ENCODE assay signal across 22 cellular contexts in the genomic region with DNA sequence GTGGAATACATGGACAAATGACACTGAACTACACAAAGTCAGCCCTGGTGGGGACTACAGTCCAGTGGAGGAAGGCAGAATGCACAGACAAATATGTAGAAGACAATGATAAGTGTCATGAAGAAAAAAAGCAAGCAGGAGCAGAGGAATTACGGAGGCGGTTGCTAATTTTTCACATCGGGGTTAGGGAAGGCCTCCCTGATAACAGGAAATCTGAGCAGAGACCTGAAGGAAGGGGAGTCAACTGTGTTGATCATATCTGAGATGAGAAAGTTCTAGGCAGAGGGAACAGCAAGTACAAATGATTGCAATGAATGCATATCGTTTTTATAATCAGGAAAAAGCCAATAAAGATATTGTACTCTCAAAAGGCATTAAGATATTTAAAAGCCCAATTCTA. TPM values are rescaled to one million over a fixed set of nuclear protein-coding genes. Genes with fewer than 3 reads are reported as not detected.
DNase-seq lines count a peak whose midpoint lies in the region; ATAC-seq, FAIRE-seq and TF ChIP-seq lines count a peak whose summit lies in the region.
"Had no signal": no experiment of that assay in that cellular context is flagged by ENCODE, and none has a peak within 500 bp of the region (broad histone marks: within the 10 kb centered on the region; RNA-seq: fewer than 3 reads in every experiment).

No MANE protein-coding gene starts in this region.

- H3K4me1 ChIP-seq in endothelial cell of umbilical vein (ENCODE audit: control insufficient read depth, extremely low read depth, insufficient read depth, low read length): peaks cover 6% of the 10 kb centered on the region
- peaks cover 9% of the 10 kb centered on the region for H3K4me1 ChIP-seq in upper lobe of right lung

- H3K36me3 ChIP-seq in endothelial cell of umbilical vein (ENCODE audit: control insufficient read depth in 2 of 2, extremely low read depth in 1 of 2, insufficient read depth in 2 of 2, low read length in 2 of 2) (no peaks in the 10 kb centered on the region), upper lobe of right lung (no peaks in the 10 kb centered on the region)

- H3K9me3 ChIP-seq in endothelial cell of umbilical vein (replicated peaks; ENCODE audit: control insufficient read depth, insufficient read depth, low read length) (no peaks in the 10 kb centered on the region), upper lobe of right lung (no peaks in the 10 kb centered on the region)

- H3K27me3 ChIP-seq in endothelial cell of umbilical vein (ENCODE audit: control insufficient read depth in 2 of 2, insufficient read depth in 2 of 2, low read length in 2 of 2) (no peaks in the 10 kb centered on the region), upper lobe of right lung (no peaks in the 10 kb centered on the region)

- H3K9ac ChIP-seq in endothelial cell of umbilical vein (replicated peaks; ENCODE audit: extremely low read depth, insufficient read depth, low read length): no peak overlapping the region

- no peaks in the 10 kb centered on the region for H3K9me1 ChIP-seq in endothelial cell of umbilical vein (replicated peaks; ENCODE audit: control insufficient read depth, extremely low read depth, insufficient read depth, low read length)

- H3K4me1 Mint-ChIP-seq in WTC11: peaks cover 39% of the 10 kb centered on the region
- peaks cover 21% of the 10 kb centered on the region for H3K4me1 Mint-ChIP-seq in progenitor cell of endocrine pancreas (ENCODE audit: low read depth)
- H3K4me1 Mint-ChIP-seq in natural killer cell treated with Interleukin-12 subunit alpha and Interleukin-12 subunit beta and Interleukin-15 and Interleukin-18, amount 100 ng/mL, for 72 hours (ENCODE audit: low read depth in 2 of 2): peaks cover 0 to 2% of the 10 kb centered on the region in 2 donors

- H3K4me3 Mint-ChIP-seq in WTC11 (no peak overlapping the region), progenitor cell of endocrine pancreas (ENCODE audit: low read depth) (no peak overlapping the region)
- H3K4me3 Mint-ChIP-seq in natural killer cell treated with Interleukin-12 subunit alpha and Interleukin-12 subunit beta and Interleukin-15 and Interleukin-18, amount 100 ng/mL, for 72 hours: no peak overlapping the region
- H3K4me3 Mint-ChIP-seq: CD14-positive monocyte; CD4-positive, alpha-beta memory T cell; HFFc6 had no signal

- no peak for FAIRE-seq in endothelial cell of umbilical vein (lab: Jason Lieb, UNC)
- FAIRE-seq: A204.1, GM12892, GM18507 had no signal

- TF ChIP-seq CTCF in WTC11 (IDR thresholded peaks at IDR 0.05) (no peak), endothelial cell of umbilical vein (IDR thresholded peaks at IDR 0.05; ENCODE audit: extremely low read depth in 1 of 2, insufficient read depth in 1 of 2, low read depth in 1 of 2, low read length in 2 of 2) (no peak), progenitor cell of endocrine pancreas (IDR thresholded peaks at IDR 0.05; ENCODE audit: unreplicated experiment) (no peak), upper lobe of right lung (IDR thresholded peaks at IDR 0.05) (no peak)

- peaks cover 8% of the 10 kb centered on the region for H3K9me3 Mint-ChIP-seq in WTC11
- H3K9me3 Mint-ChIP-seq in progenitor cell of endocrine pancreas (ENCODE audit: low read depth): no peaks in the 10 kb centered on the region
- H3K9me3 Mint-ChIP-seq in natural killer cell treated with Interleukin-12 subunit alpha and Interleukin-12 subunit beta and Interleukin-15 and Interleukin-18, amount 100 ng/mL, for 72 hours: no peaks in the 10 kb centered on the region
- H3K9me3 Mint-ChIP-seq: CD4-positive, alpha-beta memory T cell; HFFc6 had no signal

- H3K4me3 ChIP-seq in endothelial cell of umbilical vein (replicated peaks in 1 of 3; ENCODE audit: insufficient read depth in 1 of 3, low read depth in 1 of 3, low read length in 3 of 3) (no peak overlapping the region), upper lobe of right lung (no peak overlapping the region)

- H3K27me3 Mint-ChIP-seq in WTC11 (ENCODE audit: low read depth) (no peaks in the 10 kb centered on the region), progenitor cell of endocrine pancreas (no peaks in the 10 kb centered on the region)
- peaks cover 15 to 42% of the 10 kb centered on the region in 2 donors for H3K27me3 Mint-ChIP-seq in natural killer cell treated with Interleukin-12 subunit alpha and Interleukin-12 subunit beta and Interleukin-15 and Interleukin-18, amount 100 ng/mL, for 72 hours

- H3K4me2 ChIP-seq in endothelial cell of umbilical vein (ENCODE audit: insufficient read depth, low read length): no peak overlapping the region

- no peak for TF ChIP-seq POLR2A in endothelial cell of umbilical vein (IDR thresholded peaks at IDR 0.05; ENCODE audit: low read depth, low read length)

- ATAC-seq in WTC11: no peak
- ATAC-seq in upper lobe of right lung: no peak
- no peak for ATAC-seq in GM19351 (IDR thresholded peaks at IDR 0.05; ENCODE audit: unreplicated experiment)
- no peak for ATAC-seq in natural killer cell treated with Interleukin-12 subunit alpha and Interleukin-12 subunit beta and Interleukin-15 and Interleukin-18, amount 100 ng/mL, for 72 hours
- ATAC-seq: HCT116 had no signal

- H3K27ac Mint-ChIP-seq in WTC11: peak overlapping the region; percentile 7; the same call in 1 of the 2 replicates
- H3K27ac Mint-ChIP-seq in progenitor cell of endocrine pancreas: peak overlapping the region; percentile 15
- H3K27ac Mint-ChIP-seq in natural killer cell treated with Interleukin-12 subunit alpha and Interleukin-12 subunit beta and Interleukin-15 and Interleukin-18, amount 100 ng/mL, for 72 hours: no peak overlapping the region
- H3K27ac Mint-ChIP-seq: HFFc6 had no signal

- H3K36me3 Mint-ChIP-seq in WTC11 (peaks cover 7% of the 10 kb centered on the region; the same call in 1 of the 2 replicates), progenitor cell of endocrine pancreas (ENCODE audit: insufficient read depth) (peaks cover 7% of the 10 kb centered on the region)
- no peaks in the 10 kb centered on the region for H3K36me3 Mint-ChIP-seq in natural killer cell treated with Interleukin-12 subunit alpha and Interleukin-12 subunit beta and Interleukin-15 and Interleukin-18, amount 100 ng/mL, for 72 hours
- H3K36me3 Mint-ChIP-seq: CD14-positive monocyte; CD4-positive, alpha-beta memory T cell had no signal

- POLR2A ChIA-PET in WTC11 (lab: Charles Lee): no interaction called here
- POLR2A ChIA-PET in endothelial cell of umbilical vein (lab: Charles Lee): no interaction called here

- no peak overlapping the region for H2AFZ ChIP-seq in endothelial cell of umbilical vein (ENCODE audit: low read depth, low read length)

- no peaks in the 10 kb centered on the region for H4K20me1 ChIP-seq in endothelial cell of umbilical vein (replicated peaks; ENCODE audit: control insufficient read depth, extremely low read depth, insufficient read depth, low read length)

- H3K79me2 ChIP-seq in endothelial cell of umbilical vein (ENCODE audit: control insufficient read depth, insufficient read depth, low read length): peaks cover 29% of the 10 kb centered on the region

- CTCF ChIA-PET in WTC11 (lab: Charles Lee): interaction anchor here (0.6 kb wide), 2 partner anchors 170 to 377 kb away, joined by 3 read pairs; no protein-coding TSS in a partner anchor
- CTCF ChIA-PET in endothelial cell of umbilical vein (lab: Charles Lee): no interaction called here

- H3K27ac ChIP-seq in endothelial cell of umbilical vein (ENCODE audit: insufficient read depth, low read depth, low read length): no peak overlapping the region
- H3K27ac ChIP-seq in upper lobe of right lung: peak overlapping the region; percentile 14
- H3K27ac ChIP-seq: HL-60 had no signal

- dilution Hi-C loops in endothelial cell of umbilical vein (cut with MboI; ENCODE audit: extremely low pct_ligation_motif_present, low sequenced_read_pairs): no loop called here

- DNase-seq in WTC11 (ENCODE audit: low spot score): no peak
- DNase-seq in endothelial cell of umbilical vein (ENCODE audit: low read depth, low spot score): peak; percentile 11
- DNase-seq in progenitor cell of endocrine pancreas (ENCODE audit: low spot score, unreplicated experiment): no peak
- no peak for DNase-seq in upper lobe of right lung
- no peak for DNase-seq in natural killer cell treated with Interleukin-12 subunit alpha and Interleukin-12 subunit beta and Interleukin-15 and Interleukin-18, amount 100 ng/mL, for 72 hours (ENCODE audit: low spot score)
- DNase-seq in NCI-H1092 treated with DMSO at 0.1 percent for 48 hours (lab: John Stamatoyannopoulos, UW): no peak
- DNase-seq: ACHN; AML-193; CD4-positive, alpha-beta memory T cell; DMS153; DMS79; GDM1; GOT3; H7; HFFc6 had no signal

- intact Hi-C loops in endothelial cell of umbilical vein (cut with micrococcal nuclease): no loop called here
- intact Hi-C loops in upper lobe of right lung (cut with DNase I): no loop called here

- BruUV-seq in endothelial cell of umbilical vein (replicated peaks; lab: Mats Ljungman, UMichigan): no TSS peak

TF ChIP-seq in WTC11, 78 proteins besides CTCF, POLR2A, EP300 and RAD21 (continues in another document):
- TF ChIP-seq CBFB (CRISPR knock-in tag; IDR thresholded peaks at IDR 0.05; ENCODE audit: low read depth) (no peak), SMAD4 (CRISPR knock-in tag; IDR thresholded peaks at IDR 0.05) (no peak), TP53 (CRISPR knock-in tag; IDR thresholded peaks at IDR 0.05) (no peak), NFE2L1 (CRISPR knock-in tag; IDR thresholded peaks at IDR 0.05) (no peak), ZNF232 (CRISPR knock-in tag; IDR thresholded peaks at IDR 0.05) (no peak)

TF ChIP-seq in endothelial cell of umbilical vein, 7 proteins besides CTCF, POLR2A, EP300 and RAD21 (continues in another document):
- TF ChIP-seq GATA2 (IDR thresholded peaks at IDR 0.05; ENCODE audit: insufficient read depth, insufficient read length, low read depth, low read length) (no peak), EZH2 (IDR thresholded peaks at IDR 0.05; ENCODE audit: borderline replicate concordance, low read depth, low read length, severe bottlenecking) (no peak)
- TF ChIP-seq, protein P1, sequence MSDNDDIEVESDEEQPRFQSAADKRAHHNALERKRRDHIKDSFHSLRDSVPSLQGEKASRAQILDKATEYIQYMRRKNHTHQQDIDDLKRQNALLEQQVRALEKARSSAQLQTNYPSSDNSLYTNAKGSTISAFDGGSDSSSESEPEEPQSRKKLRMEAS (IDR thresholded peaks at IDR 0.05; ENCODE audit: insufficient read depth, insufficient read length): no peak

RNA-seq across cellular contexts. Expression of gene KIAA1549, which starts 14.0 kb away (rescaled TPM):
- total RNA-seq in WTC11 (2021) (16.3 to 18.7 TPM (median 17.2 TPM) in 3 replicates), endothelial cell of umbilical vein (10.9 and 12.4 TPM in 2 replicates), progenitor cell of endocrine pancreas (43.1 and 45.8 TPM in 2 replicates), upper lobe of right lung (5.7 TPM)
- 3.9 and 4.6 TPM in 2 replicates for polyA plus RNA-seq in endothelial cell of umbilical vein
- 3.2 TPM in 2 replicates for polyA plus RNA-seq in endothelial cell of umbilical vein (2011; cell fraction: cytosol; rRNA removed)
- 7.1 and 7.5 TPM in 2 replicates for polyA plus RNA-seq in endothelial cell of umbilical vein (2011; cell fraction: nucleus; rRNA removed)
- 7.5 and 8.7 TPM in 2 replicates for polyA plus RNA-seq in endothelial cell of umbilical vein (2012)
- 11.0 and 12.8 TPM in 2 replicates for polyA minus RNA-seq in endothelial cell of umbilical vein
- 7.0 TPM for polyA minus RNA-seq in endothelial cell of umbilical vein (2011; cell fraction: cytosol; rRNA and poly(A)+ RNA removed)
- 11.0 and 15.8 TPM in 2 replicates for polyA minus RNA-seq in endothelial cell of umbilical vein (2011; cell fraction: nucleus; rRNA and poly(A)+ RNA removed)
- total RNA-seq in natural killer cell treated with Interleukin-12 subunit alpha and Interleukin-12 subunit beta and Interleukin-15 and Interleukin-18, amount 100 ng/mL, for 72 hours: under 1 TPM; 0.21 to 0.33 TPM

Comparison
In these comparisons a context has a peak if more than half of its experiments do, and no peak if none do; other contexts are left out.
1. H3K27ac Mint-ChIP-seq: peak in WTC11 (single experiment) and progenitor cell of endocrine pancreas (single experiment); none in natural killer cell treated with Interleukin-12 subunit alpha and Interleukin-12 subunit beta and Interleukin-15 and Interleukin-18, amount 100 ng/mL, for 72 hours (0 of 2).